20 cellular contexts compared by ENCODE assay signal in the genomic region with DNA sequence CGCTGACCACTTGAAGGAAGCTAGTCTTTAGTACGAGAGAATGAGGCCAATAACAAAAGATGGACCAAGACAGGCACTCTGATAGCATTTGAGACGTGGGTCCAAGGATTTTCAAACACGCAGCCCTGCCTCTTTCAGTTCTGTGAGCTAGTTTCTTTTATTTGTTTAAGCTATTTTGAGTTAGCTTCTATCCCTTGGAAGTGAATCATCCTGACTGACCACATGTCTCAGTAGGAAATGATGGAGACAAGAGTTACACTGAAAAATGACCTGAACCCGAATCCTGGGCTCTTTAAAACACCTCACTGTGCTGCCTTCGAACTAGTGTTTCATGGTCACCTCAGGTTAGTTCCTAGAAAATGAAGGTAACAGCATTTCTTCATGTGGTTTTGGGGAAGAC. TPM values are rescaled to one million over a fixed set of nuclear protein-coding genes. Genes with fewer than 3 reads are reported as not detected.
DNase-seq lines count a peak whose midpoint lies in the region; ATAC-seq and TF ChIP-seq lines count a peak whose summit lies in the region.
"Had no signal": no experiment of that assay in that cellular context is flagged by ENCODE, and none has a peak within 500 bp of the region (broad histone marks: within the 10 kb centered on the region; RNA-seq: fewer than 3 reads in every experiment).

No MANE protein-coding gene starts in this region.

- H3K4me1 ChIP-seq in right atrium auricular region = peaks cover 0 to 21% of the 10 kb centered on the region in 2 donors

- intact Hi-C loops in left ventricle myocardium superior (cut with micrococcal nuclease) = no loop called here

- no peaks in the 10 kb centered on the region for H3K4me1 Mint-ChIP-seq in activated CD8-positive, alpha-beta memory T cell treated with anti-CD3 and anti-CD28 coated beads, Interleukin-2, amount 10 ng/mL, durations not matched to agents 7 days and 5 days
- no peaks in the 10 kb centered on the region for H3K4me1 Mint-ChIP-seq in activated CD4-positive, alpha-beta memory T cell treated with anti-CD3 and anti-CD28 coated beads, Interleukin-2, amount 10 ng/mL, durations not matched to agents 7 days and 5 days
- H3K4me1 Mint-ChIP-seq: activated naive CD4-positive, alpha-beta T cell treated with anti-CD3 and anti-CD28 coated beads, Interleukin-2, amount 50 U/mL, for 24 hours had no signal

- no peaks in the 10 kb centered on the region for H3K36me3 ChIP-seq in right atrium auricular region

- DNase-seq in right atrium auricular region (ENCODE audit: low spot score) (no peak), left ventricle myocardium superior (no peak), astrocyte of the hippocampus (ENCODE audit: low read depth, low spot score) (peak; percentile 43), kidney glomerular epithelial cell (lab: John Stamatoyannopoulos, UW) (peak; percentile 18), GM20000 (ENCODE audit: low spot score) (no peak)
- no peak for DNase-seq in activated CD8-positive, alpha-beta memory T cell treated with anti-CD3 and anti-CD28 coated beads, Interleukin-2, amount 10 ng/mL, durations not matched to agents 7 days and 5 days
- DNase-seq in activated CD4-positive, alpha-beta memory T cell treated with anti-CD3 and anti-CD28 coated beads, Interleukin-2, amount 10 ng/mL, durations not matched to agents 7 days and 5 days = no peak
- DNase-seq: ACHN; activated CD4-positive, alpha-beta T cell treated with anti-CD3 and anti-CD28 coated beads for 1 hour; cerebellar nuclear complex; COR-L47; erythroblast; NCI-H1092; NCI-H226; stimulated activated CD4-positive, alpha-beta T cell treated with anti-CD3 and anti-CD28 coated beads, Interleukin-4, amount 100 ng/mL, for 4 hours had no signal

- peak overlapping the region; percentile 10 to 48 for H3K27ac ChIP-seq in right atrium auricular region

- CTCF ChIA-PET in activated CD8-positive, alpha-beta memory T cell treated with anti-CD3 and anti-CD28 coated beads, Interleukin-2, amount 10 ng/mL, durations not matched to agents 7 days and 5 days (lab: Charles Lee) = no interaction called here
- CTCF ChIA-PET in activated CD4-positive, alpha-beta memory T cell treated with anti-CD3 and anti-CD28 coated beads, Interleukin-2, amount 10 ng/mL, durations not matched to agents 7 days and 5 days (lab: Charles Lee) = no interaction called here

- no peak overlapping the region for H3K4me3 ChIP-seq in right atrium auricular region
- H3K4me3 ChIP-seq: GM23338 had no signal

- POLR2A ChIA-PET in activated CD4-positive, alpha-beta memory T cell treated with anti-CD3 and anti-CD28 coated beads, Interleukin-2, amount 10 ng/mL, durations not matched to agents 7 days and 5 days (lab: Charles Lee) = no interaction called here

- no peaks in the 10 kb centered on the region for H3K27me3 Mint-ChIP-seq in activated CD8-positive, alpha-beta memory T cell treated with anti-CD3 and anti-CD28 coated beads, Interleukin-2, amount 10 ng/mL, durations not matched to agents 7 days and 5 days
- H3K27me3 Mint-ChIP-seq in activated CD4-positive, alpha-beta memory T cell treated with anti-CD3 and anti-CD28 coated beads, Interleukin-2, amount 10 ng/mL, durations not matched to agents 7 days and 5 days = no peaks in the 10 kb centered on the region

- no peak for ATAC-seq in left ventricle myocardium superior
- no peak for ATAC-seq in activated CD8-positive, alpha-beta memory T cell treated with anti-CD3 and anti-CD28 coated beads, Interleukin-2, amount 10 ng/mL, durations not matched to agents 7 days and 5 days
- no peak for ATAC-seq in GM18517 (IDR thresholded peaks at IDR 0.05; ENCODE audit: unreplicated experiment)
- ATAC-seq: GM23338, sciatic nerve had no signal

- H3K27ac Mint-ChIP-seq in activated CD8-positive, alpha-beta memory T cell treated with anti-CD3 and anti-CD28 coated beads, Interleukin-2, amount 10 ng/mL, durations not matched to agents 7 days and 5 days = no peak overlapping the region
- H3K27ac Mint-ChIP-seq in activated CD4-positive, alpha-beta memory T cell treated with anti-CD3 and anti-CD28 coated beads, Interleukin-2, amount 10 ng/mL, durations not matched to agents 7 days and 5 days = no peak overlapping the region
- H3K27ac Mint-ChIP-seq: activated naive CD4-positive, alpha-beta T cell treated with anti-CD3 and anti-CD28 coated beads, Interleukin-2, amount 50 U/mL, for 24 hours; GM23338 had no signal

- H3K36me3 Mint-ChIP-seq in activated CD8-positive, alpha-beta memory T cell treated with anti-CD3 and anti-CD28 coated beads, Interleukin-2, amount 10 ng/mL, durations not matched to agents 7 days and 5 days = no peaks in the 10 kb centered on the region
- H3K36me3 Mint-ChIP-seq in activated CD4-positive, alpha-beta memory T cell treated with anti-CD3 and anti-CD28 coated beads, Interleukin-2, amount 10 ng/mL, durations not matched to agents 7 days and 5 days (ENCODE audit: low read depth) = no peaks in the 10 kb centered on the region
- H3K36me3 Mint-ChIP-seq: activated naive CD4-positive, alpha-beta T cell treated with anti-CD3 and anti-CD28 coated beads, Interleukin-2, amount 50 U/mL, for 24 hours had no signal

- no peaks in the 10 kb centered on the region for H3K9me3 Mint-ChIP-seq in activated CD8-positive, alpha-beta memory T cell treated with anti-CD3 and anti-CD28 coated beads, Interleukin-2, amount 10 ng/mL, durations not matched to agents 7 days and 5 days (ENCODE audit: low read depth)
- no peaks in the 10 kb centered on the region for H3K9me3 Mint-ChIP-seq in activated CD4-positive, alpha-beta memory T cell treated with anti-CD3 and anti-CD28 coated beads, Interleukin-2, amount 10 ng/mL, durations not matched to agents 7 days and 5 days
- H3K9me3 Mint-ChIP-seq: activated naive CD4-positive, alpha-beta T cell treated with anti-CD3 and anti-CD28 coated beads, Interleukin-2, amount 50 U/mL, for 24 hours; GM23338 had no signal

- H3K9me3 ChIP-seq in right atrium auricular region = no peaks in the 10 kb centered on the region

- H3K27me3 ChIP-seq in right atrium auricular region = no peaks in the 10 kb centered on the region

- TF ChIP-seq CTCF in right atrium auricular region (IDR thresholded peaks at IDR 0.05) (no peak), GM20000 (IDR thresholded peaks at IDR 0.05; ENCODE audit: extremely low read depth, missing control alignments) (no peak)

- H3K4me3 Mint-ChIP-seq in activated CD8-positive, alpha-beta memory T cell treated with anti-CD3 and anti-CD28 coated beads, Interleukin-2, amount 10 ng/mL, durations not matched to agents 7 days and 5 days = no peak overlapping the region
- H3K4me3 Mint-ChIP-seq in activated CD4-positive, alpha-beta memory T cell treated with anti-CD3 and anti-CD28 coated beads, Interleukin-2, amount 10 ng/mL, durations not matched to agents 7 days and 5 days = no peak overlapping the region
- H3K4me3 Mint-ChIP-seq: activated naive CD4-positive, alpha-beta T cell treated with anti-CD3 and anti-CD28 coated beads, Interleukin-2, amount 50 U/mL, for 24 hours; GM23338 had no signal

RNA-seq across cellular contexts. Expression of a gene that starts 9.9 kb away (rescaled TPM):
- total RNA-seq in right atrium auricular region = 10 to 100 TPM; 16.7 to 30.7 TPM
- total RNA-seq in left ventricle myocardium superior = 22.2 TPM
- total RNA-seq in activated CD8-positive, alpha-beta memory T cell treated with anti-CD3 and anti-CD28 coated beads, Interleukin-2, amount 10 ng/mL, durations not matched to agents 7 days and 5 days = not detected
- not detected for total RNA-seq in activated CD4-positive, alpha-beta memory T cell treated with anti-CD3 and anti-CD28 coated beads, Interleukin-2, amount 10 ng/mL, durations not matched to agents 7 days and 5 days
- total RNA-seq: T-helper 1 cell treated with Interleukin-12 subunit alpha and Interleukin-12 subunit beta and Interleukin-4 antibody, amounts not matched to agents 30 ng/mL and 1 ng/mL, for 36 hours had no signal

Comparison
In these comparisons a context has a peak if more than half of its experiments do, and no peak if none do; other contexts are left out.
1. DNase-seq: peak in astrocyte of the hippocampus (single experiment) and kidney glomerular epithelial cell (single experiment); none in right atrium auricular region (single experiment), left ventricle myocardium superior (single experiment), activated CD8-positive, alpha-beta memory T cell treated with anti-CD3 and anti-CD28 coated beads, Interleukin-2, amount 10 ng/mL, durations not matched to agents 7 days and 5 days (single experiment), activated CD4-positive, alpha-beta memory T cell treated with anti-CD3 and anti-CD28 coated beads, Interleukin-2, amount 10 ng/mL, durations not matched to agents 7 days and 5 days (single experiment) and GM20000 (single experiment).
2. RNA of a gene that starts 9.9 kb away (total RNA-seq): 16.7 to 30.7 TPM in right atrium auricular region and 22.2 TPM in left ventricle myocardium superior (single experiment); not detected in activated CD8-positive, alpha-beta memory T cell treated with anti-CD3 and anti-CD28 coated beads, Interleukin-2, amount 10 ng/mL, durations not matched to agents 7 days and 5 days and not detected in activated CD4-positive, alpha-beta memory T cell treated with anti-CD3 and anti-CD28 coated beads, Interleukin-2, amount 10 ng/mL, durations not matched to agents 7 days and 5 days; every median in the first group is over 10 times any median in the second.